ENCODE assay signal across 2 cellular contexts in the genomic region with DNA sequence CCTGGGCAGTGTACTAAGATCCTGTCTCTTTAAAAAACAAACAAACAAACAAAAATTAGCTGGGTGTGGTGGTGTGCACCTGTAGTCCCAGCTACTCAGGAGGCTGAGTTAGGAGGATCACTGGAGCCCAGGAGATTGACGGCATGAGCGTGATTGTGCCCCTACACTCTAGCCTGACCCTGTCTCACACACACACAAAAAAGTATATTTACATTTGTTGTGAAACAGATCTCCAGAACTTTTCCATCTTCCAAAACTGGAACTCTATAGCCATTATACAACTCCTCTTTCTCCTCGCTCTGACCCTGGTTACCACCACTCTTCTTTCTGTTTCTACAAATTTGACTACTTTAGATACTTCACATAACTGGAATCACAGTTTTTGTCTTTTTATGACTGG.
TF ChIP-seq lines count a peak whose summit lies in the region.

No MANE protein-coding gene starts in this region.

TF ChIP-seq in WTC11, 78 proteins besides CTCF, POLR2A, EP300 and RAD21:
- TF ChIP-seq GABPB1 (CRISPR knock-in tag; IDR thresholded peaks at IDR 0.05) (no peak), HMGA2 (CRISPR knock-in tag; IDR thresholded peaks at IDR 0.05) (no peak), MYBL2 (CRISPR knock-in tag; IDR thresholded peaks at IDR 0.05) (no peak), ESRRA (CRISPR knock-in tag; IDR thresholded peaks at IDR 0.05; ENCODE audit: borderline replicate concordance) (no peak), ATF1 (CRISPR knock-in tag; IDR thresholded peaks at IDR 0.05) (no peak), JAZF1 (CRISPR knock-in tag; IDR thresholded peaks at IDR 0.05) (no peak), SOX15 (CRISPR knock-in tag; IDR thresholded peaks at IDR 0.05) (no peak), NR2C2 (CRISPR knock-in tag; IDR thresholded peaks at IDR 0.05) (no peak), ELF4 (CRISPR knock-in tag; IDR thresholded peaks at IDR 0.05; ENCODE audit: low read depth) (no peak), NR3C1 (CRISPR knock-in tag; conservative IDR thresholded peaks at IDR 0.05; ENCODE audit: low read depth) (no peak), MXD4 (CRISPR knock-in tag; IDR thresholded peaks at IDR 0.05; ENCODE audit: borderline replicate concordance) (no peak), ZNF423 (CRISPR knock-in tag; IDR thresholded peaks at IDR 0.05) (no peak), ZNF317 (CRISPR knock-in tag; IDR thresholded peaks at IDR 0.05; ENCODE audit: borderline replicate concordance, low read depth) (no peak)
- TF ChIP-seq, protein P1, sequence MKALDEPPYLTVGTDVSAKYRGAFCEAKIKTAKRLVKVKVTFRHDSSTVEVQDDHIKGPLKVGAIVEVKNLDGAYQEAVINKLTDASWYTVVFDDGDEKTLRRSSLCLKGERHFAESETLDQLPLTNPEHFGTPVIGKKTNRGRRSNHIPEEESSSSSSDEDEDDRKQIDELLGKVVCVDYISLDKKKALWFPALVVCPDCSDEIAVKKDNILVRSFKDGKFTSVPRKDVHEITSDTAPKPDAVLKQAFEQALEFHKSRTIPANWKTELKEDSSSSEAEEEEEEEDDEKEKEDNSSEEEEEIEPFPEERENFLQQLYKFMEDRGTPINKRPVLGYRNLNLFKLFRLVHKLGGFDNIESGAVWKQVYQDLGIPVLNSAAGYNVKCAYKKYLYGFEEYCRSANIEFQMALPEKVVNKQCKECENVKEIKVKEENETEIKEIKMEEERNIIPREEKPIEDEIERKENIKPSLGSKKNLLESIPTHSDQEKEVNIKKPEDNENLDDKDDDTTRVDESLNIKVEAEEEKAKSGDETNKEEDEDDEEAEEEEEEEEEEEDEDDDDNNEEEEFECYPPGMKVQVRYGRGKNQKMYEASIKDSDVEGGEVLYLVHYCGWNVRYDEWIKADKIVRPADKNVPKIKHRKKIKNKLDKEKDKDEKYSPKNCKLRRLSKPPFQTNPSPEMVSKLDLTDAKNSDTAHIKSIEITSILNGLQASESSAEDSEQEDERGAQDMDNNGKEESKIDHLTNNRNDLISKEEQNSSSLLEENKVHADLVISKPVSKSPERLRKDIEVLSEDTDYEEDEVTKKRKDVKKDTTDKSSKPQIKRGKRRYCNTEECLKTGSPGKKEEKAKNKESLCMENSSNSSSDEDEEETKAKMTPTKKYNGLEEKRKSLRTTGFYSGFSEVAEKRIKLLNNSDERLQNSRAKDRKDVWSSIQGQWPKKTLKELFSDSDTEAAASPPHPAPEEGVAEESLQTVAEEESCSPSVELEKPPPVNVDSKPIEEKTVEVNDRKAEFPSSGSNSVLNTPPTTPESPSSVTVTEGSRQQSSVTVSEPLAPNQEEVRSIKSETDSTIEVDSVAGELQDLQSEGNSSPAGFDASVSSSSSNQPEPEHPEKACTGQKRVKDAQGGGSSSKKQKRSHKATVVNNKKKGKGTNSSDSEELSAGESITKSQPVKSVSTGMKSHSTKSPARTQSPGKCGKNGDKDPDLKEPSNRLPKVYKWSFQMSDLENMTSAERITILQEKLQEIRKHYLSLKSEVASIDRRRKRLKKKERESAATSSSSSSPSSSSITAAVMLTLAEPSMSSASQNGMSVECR (CRISPR knock-in tag; IDR thresholded peaks at IDR 0.05; ENCODE audit: borderline replicate concordance) = no peak
- TF ChIP-seq, protein P2, sequence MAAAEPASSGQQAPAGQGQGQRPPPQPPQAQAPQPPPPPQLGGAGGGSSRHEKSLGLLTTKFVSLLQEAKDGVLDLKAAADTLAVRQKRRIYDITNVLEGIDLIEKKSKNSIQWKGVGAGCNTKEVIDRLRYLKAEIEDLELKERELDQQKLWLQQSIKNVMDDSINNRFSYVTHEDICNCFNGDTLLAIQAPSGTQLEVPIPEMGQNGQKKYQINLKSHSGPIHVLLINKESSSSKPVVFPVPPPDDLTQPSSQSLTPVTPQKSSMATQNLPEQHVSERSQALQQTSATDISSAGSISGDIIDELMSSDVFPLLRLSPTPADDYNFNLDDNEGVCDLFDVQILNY (CRISPR knock-in tag; IDR thresholded peaks at IDR 0.05) = no peak
- TF ChIP-seq, protein P3, sequence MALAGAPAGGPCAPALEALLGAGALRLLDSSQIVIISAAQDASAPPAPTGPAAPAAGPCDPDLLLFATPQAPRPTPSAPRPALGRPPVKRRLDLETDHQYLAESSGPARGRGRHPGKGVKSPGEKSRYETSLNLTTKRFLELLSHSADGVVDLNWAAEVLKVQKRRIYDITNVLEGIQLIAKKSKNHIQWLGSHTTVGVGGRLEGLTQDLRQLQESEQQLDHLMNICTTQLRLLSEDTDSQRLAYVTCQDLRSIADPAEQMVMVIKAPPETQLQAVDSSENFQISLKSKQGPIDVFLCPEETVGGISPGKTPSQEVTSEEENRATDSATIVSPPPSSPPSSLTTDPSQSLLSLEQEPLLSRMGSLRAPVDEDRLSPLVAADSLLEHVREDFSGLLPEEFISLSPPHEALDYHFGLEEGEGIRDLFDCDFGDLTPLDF (CRISPR knock-in tag; IDR thresholded peaks at IDR 0.05) = no peak
- TF ChIP-seq, protein P4, sequence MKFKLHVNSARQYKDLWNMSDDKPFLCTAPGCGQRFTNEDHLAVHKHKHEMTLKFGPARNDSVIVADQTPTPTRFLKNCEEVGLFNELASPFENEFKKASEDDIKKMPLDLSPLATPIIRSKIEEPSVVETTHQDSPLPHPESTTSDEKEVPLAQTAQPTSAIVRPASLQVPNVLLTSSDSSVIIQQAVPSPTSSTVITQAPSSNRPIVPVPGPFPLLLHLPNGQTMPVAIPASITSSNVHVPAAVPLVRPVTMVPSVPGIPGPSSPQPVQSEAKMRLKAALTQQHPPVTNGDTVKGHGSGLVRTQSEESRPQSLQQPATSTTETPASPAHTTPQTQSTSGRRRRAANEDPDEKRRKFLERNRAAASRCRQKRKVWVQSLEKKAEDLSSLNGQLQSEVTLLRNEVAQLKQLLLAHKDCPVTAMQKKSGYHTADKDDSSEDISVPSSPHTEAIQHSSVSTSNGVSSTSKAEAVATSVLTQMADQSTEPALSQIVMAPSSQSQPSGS (CRISPR knock-in tag; IDR thresholded peaks at IDR 0.05; ENCODE audit: borderline replicate concordance, low read depth) = no peak
- TF ChIP-seq, protein P5, sequence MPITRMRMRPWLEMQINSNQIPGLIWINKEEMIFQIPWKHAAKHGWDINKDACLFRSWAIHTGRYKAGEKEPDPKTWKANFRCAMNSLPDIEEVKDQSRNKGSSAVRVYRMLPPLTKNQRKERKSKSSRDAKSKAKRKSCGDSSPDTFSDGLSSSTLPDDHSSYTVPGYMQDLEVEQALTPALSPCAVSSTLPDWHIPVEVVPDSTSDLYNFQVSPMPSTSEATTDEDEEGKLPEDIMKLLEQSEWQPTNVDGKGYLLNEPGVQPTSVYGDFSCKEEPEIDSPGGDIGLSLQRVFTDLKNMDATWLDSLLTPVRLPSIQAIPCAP (CRISPR knock-in tag; IDR thresholded peaks at IDR 0.05) = no peak
TF ChIP-seq in WTC11: peak in this region for 0.

TF ChIP-seq in HepG2, 621 proteins besides CTCF, POLR2A, EP300 and RAD21:
- TF ChIP-seq, protein P6, sequence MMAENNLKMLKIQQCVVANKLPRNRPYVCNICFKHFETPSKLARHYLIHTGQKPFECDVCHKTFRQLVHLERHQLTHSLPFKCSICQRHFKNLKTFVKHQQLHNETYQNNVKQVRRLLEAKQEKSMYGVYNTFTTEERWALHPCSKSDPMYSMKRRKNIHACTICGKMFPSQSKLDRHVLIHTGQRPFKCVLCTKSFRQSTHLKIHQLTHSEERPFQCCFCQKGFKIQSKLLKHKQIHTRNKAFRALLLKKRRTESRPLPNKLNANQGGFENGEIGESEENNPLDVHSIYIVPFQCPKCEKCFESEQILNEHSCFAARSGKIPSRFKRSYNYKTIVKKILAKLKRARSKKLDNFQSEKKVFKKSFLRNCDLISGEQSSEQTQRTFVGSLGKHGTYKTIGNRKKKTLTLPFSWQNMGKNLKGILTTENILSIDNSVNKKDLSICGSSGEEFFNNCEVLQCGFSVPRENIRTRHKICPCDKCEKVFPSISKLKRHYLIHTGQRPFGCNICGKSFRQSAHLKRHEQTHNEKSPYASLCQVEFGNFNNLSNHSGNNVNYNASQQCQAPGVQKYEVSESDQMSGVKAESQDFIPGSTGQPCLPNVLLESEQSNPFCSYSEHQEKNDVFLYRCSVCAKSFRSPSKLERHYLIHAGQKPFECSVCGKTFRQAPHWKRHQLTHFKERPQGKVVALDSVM (CRISPR knock-in tag; IDR thresholded peaks at IDR 0.05) = 0 out of 2 replicates have a peak, but pooled peaks have one; percentile 12
- TF ChIP-seq MIER2 (CRISPR knock-in tag; IDR thresholded peaks at IDR 0.05) (no peak), SCMH1 (CRISPR knock-in tag; IDR thresholded peaks at IDR 0.05; ENCODE audit: borderline replicate concordance) (no peak)
